In the genomic region with DNA sequence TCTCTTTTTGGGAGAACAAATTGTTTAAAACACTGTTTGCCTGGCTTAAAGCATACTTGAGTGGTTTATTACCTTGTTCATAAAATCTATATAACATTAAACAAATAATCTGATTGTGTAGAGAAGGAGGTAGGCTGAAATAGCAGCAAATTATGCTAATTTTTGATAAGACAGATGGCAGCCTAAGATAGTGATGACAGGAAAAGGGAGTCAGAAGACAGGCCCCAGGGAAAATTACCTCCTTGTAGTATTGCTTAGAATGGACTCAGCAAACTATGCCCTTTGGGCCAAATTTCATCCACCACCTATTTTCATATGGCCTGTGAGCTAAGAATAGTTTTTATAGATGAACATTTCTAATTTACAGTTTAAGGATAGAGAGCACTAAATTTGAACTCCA, we compare ENCODE assay signal across 17 cellular contexts. TPM values are rescaled to one million over a fixed set of nuclear protein-coding genes. Genes with fewer than 3 reads are reported as not detected.
A peak's percentile ranks its signal among the peaks of the same experiment; 100 is the strongest.
DNase-seq lines count a peak whose midpoint lies in the region; ATAC-seq and TF ChIP-seq lines count a peak whose summit lies in the region.
"Had no signal": no experiment of that assay in that cellular context is flagged by ENCODE, and none has a peak within 500 bp of the region (broad histone marks: within the 10 kb centered on the region; RNA-seq: fewer than 3 reads in every experiment).

No MANE protein-coding gene starts in this region.

- ATAC-seq in activated T-cell treated with anti-CD3 and anti-CD28 coated beads, Interleukin-2, amount 50 U/mL, for 72 hours (replicated peaks in 1 of 2) = no peak
- ATAC-seq in activated T-cell treated with anti-CD3 and anti-CD28 coated beads, Interleukin-2, amount 50 U/mL, for 4 hours = no peak
- ATAC-seq in stimulated activated memory B cell treated with anti-CD40 and anti-IgM and Interleukin-4, amounts not matched to agents 10 μg/mL and 1 μg/mL and 100 μg/mL, for 72 hours = no peak
- no peak for ATAC-seq in body of pancreas

- no peak overlapping the region for H3K4me3 Mint-ChIP-seq in activated T-cell treated with anti-CD3 and anti-CD28 coated beads, Interleukin-2, amount 50 U/mL, for 72 hours
- H3K4me3 Mint-ChIP-seq in activated T-cell treated with anti-CD3 and anti-CD28 coated beads, Interleukin-2, amount 50 U/mL, for 4 hours = no peak overlapping the region
- no peak overlapping the region for H3K4me3 Mint-ChIP-seq in stimulated activated memory B cell treated with anti-CD40 and anti-IgM and Interleukin-4, amounts not matched to agents 10 μg/mL and 1 μg/mL and 100 μg/mL, for 72 hours
- H3K4me3 Mint-ChIP-seq: activated naive CD8-positive, alpha-beta T cell treated with anti-CD3 and anti-CD28 coated beads, Interleukin-2, amount 10 ng/mL, durations not matched to agents 7 days and 5 days had no signal

- TF ChIP-seq CTCF in VCaP (conservative IDR thresholded peaks at IDR 0.05) = no peak
- no peak for TF ChIP-seq CTCF in body of pancreas (IDR thresholded peaks at IDR 0.05)

- no peak overlapping the region for H2AFZ ChIP-seq in mesenchymal stem cell (ENCODE audit: low read depth, low read length)

- H4K91ac ChIP-seq in mesenchymal stem cell (ENCODE audit: low read length) = no peak overlapping the region

- TF ChIP-seq POLR2A in body of pancreas (IDR thresholded peaks at IDR 0.05) = no peak

- intact Hi-C loops in body of pancreas (cut with DNase I) = no loop called here

- H3K79me1 ChIP-seq in mesenchymal stem cell (replicated peaks; ENCODE audit: low read length, poor library complexity, severe bottlenecking) = peaks cover 7% of the 10 kb centered on the region

- no peak overlapping the region for H3K4me3 ChIP-seq in mesenchymal stem cell (ENCODE audit: insufficient read depth in 1 of 2, low read depth in 1 of 2, low read length in 2 of 2)
- no peak overlapping the region for H3K4me3 ChIP-seq in SJCRH30
- no peak overlapping the region for H3K4me3 ChIP-seq in body of pancreas
- H3K4me3 ChIP-seq: HAP-1 had no signal

- no peaks in the 10 kb centered on the region for H3K27me3 Mint-ChIP-seq in activated T-cell treated with anti-CD3 and anti-CD28 coated beads, Interleukin-2, amount 50 U/mL, for 72 hours (ENCODE audit: low read depth)
- H3K27me3 Mint-ChIP-seq in activated T-cell treated with anti-CD3 and anti-CD28 coated beads, Interleukin-2, amount 50 U/mL, for 4 hours (ENCODE audit: low read depth) = no peaks in the 10 kb centered on the region
- no peaks in the 10 kb centered on the region for H3K27me3 Mint-ChIP-seq in stimulated activated memory B cell treated with anti-CD40 and anti-IgM and Interleukin-4, amounts not matched to agents 10 μg/mL and 1 μg/mL and 100 μg/mL, for 72 hours
- H3K27me3 Mint-ChIP-seq: activated naive CD8-positive, alpha-beta T cell treated with anti-CD3 and anti-CD28 coated beads, Interleukin-2, amount 10 ng/mL, durations not matched to agents 7 days and 5 days had no signal

- H3K9me3 Mint-ChIP-seq in activated T-cell treated with anti-CD3 and anti-CD28 coated beads, Interleukin-2, amount 50 U/mL, for 72 hours = no peaks in the 10 kb centered on the region
- H3K9me3 Mint-ChIP-seq in activated T-cell treated with anti-CD3 and anti-CD28 coated beads, Interleukin-2, amount 50 U/mL, for 4 hours = no peaks in the 10 kb centered on the region
- H3K9me3 Mint-ChIP-seq in stimulated activated memory B cell treated with anti-CD40 and anti-IgM and Interleukin-4, amounts not matched to agents 10 μg/mL and 1 μg/mL and 100 μg/mL, for 72 hours = no peaks in the 10 kb centered on the region

- H3K4me2 ChIP-seq in mesenchymal stem cell (ENCODE audit: low read length, poor library complexity, severe bottlenecking) = no peak overlapping the region

- no peak overlapping the region for H3K14ac ChIP-seq in mesenchymal stem cell (ENCODE audit: low read length in 2 of 2)

- H3K36me3 Mint-ChIP-seq in activated T-cell treated with anti-CD3 and anti-CD28 coated beads, Interleukin-2, amount 50 U/mL, for 72 hours (ENCODE audit: insufficient read depth in 2 of 2) = peaks cover 28 to 61% of the 10 kb centered on the region in 2 donors
- peaks cover 66% of the 10 kb centered on the region for H3K36me3 Mint-ChIP-seq in activated T-cell treated with anti-CD3 and anti-CD28 coated beads, Interleukin-2, amount 50 U/mL, for 4 hours (ENCODE audit: insufficient read depth)
- H3K36me3 Mint-ChIP-seq in stimulated activated memory B cell treated with anti-CD40 and anti-IgM and Interleukin-4, amounts not matched to agents 10 μg/mL and 1 μg/mL and 100 μg/mL, for 72 hours = peaks cover 78% of the 10 kb centered on the region

- H3K36me3 ChIP-seq in mesenchymal stem cell (ENCODE audit: control insufficient read depth in 1 of 2, insufficient read depth in 2 of 2, low read depth in 1 of 2, low read length in 2 of 2) (peaks cover 23 to 95% of the 10 kb centered on the region in 2 experiments), SJCRH30 (peaks cover 93% of the 10 kb centered on the region), body of pancreas (replicated peaks in 1 of 2; ENCODE audit: insufficient read depth in 1 of 2, low read depth in 2 of 2) (peaks cover 0 to 42% of the 10 kb centered on the region in 2 donors)

- no peak overlapping the region for H4K8ac ChIP-seq in mesenchymal stem cell (ENCODE audit: low read length)

- no peak overlapping the region for H2AK5ac ChIP-seq in mesenchymal stem cell (ENCODE audit: low read length, severe bottlenecking)

- no peak overlapping the region for H2BK12ac ChIP-seq in mesenchymal stem cell (ENCODE audit: low read length in 2 of 2)

- H3K4me1 Mint-ChIP-seq in activated T-cell treated with anti-CD3 and anti-CD28 coated beads, Interleukin-2, amount 50 U/mL, for 72 hours (ENCODE audit: low read depth) = peaks cover 50% of the 10 kb centered on the region
- H3K4me1 Mint-ChIP-seq in activated T-cell treated with anti-CD3 and anti-CD28 coated beads, Interleukin-2, amount 50 U/mL, for 4 hours (ENCODE audit: low read depth) = peaks cover 46% of the 10 kb centered on the region
- H3K4me1 Mint-ChIP-seq in stimulated activated memory B cell treated with anti-CD40 and anti-IgM and Interleukin-4, amounts not matched to agents 10 μg/mL and 1 μg/mL and 100 μg/mL, for 72 hours = peaks cover 27% of the 10 kb centered on the region

- peaks cover 3% of the 10 kb centered on the region for H3K4me1 ChIP-seq in mesenchymal stem cell (ENCODE audit: control insufficient read depth, insufficient read depth, low read depth, low read length)
- H3K4me1 ChIP-seq in SJCRH30 = no peaks in the 10 kb centered on the region
- peaks cover 27% of the 10 kb centered on the region for H3K4me1 ChIP-seq in body of pancreas
- H3K4me1 ChIP-seq: HAP-1 had no signal

- no peak overlapping the region for H3K18ac ChIP-seq in mesenchymal stem cell (ENCODE audit: low read depth in 1 of 2, low read length in 2 of 2)

- H3K23ac ChIP-seq in mesenchymal stem cell (ENCODE audit: low read length in 2 of 2) = no peak overlapping the region

- peak overlapping the region; percentile 24 for H3K9ac ChIP-seq in mesenchymal stem cell (ENCODE audit: low read length)

- H3K27ac ChIP-seq in VCaP (peak overlapping the region; percentile 46), mesenchymal stem cell (ENCODE audit: low read length, poor library complexity, severe bottlenecking) (no peak overlapping the region), SJCRH30 (no peak overlapping the region), body of pancreas (peak overlapping the region in 1 of 4 donors; percentile 25)

- H3K4ac ChIP-seq in mesenchymal stem cell (ENCODE audit: low read depth in 1 of 2, low read length in 2 of 2) = no peak overlapping the region

- H2BK15ac ChIP-seq in mesenchymal stem cell (ENCODE audit: low read depth, poor library complexity, severe bottlenecking) = no peak overlapping the region

- H3K27me3 ChIP-seq in mesenchymal stem cell (ENCODE audit: control insufficient read depth in 1 of 2, insufficient read depth in 1 of 2, low read length in 2 of 2) (no peaks in the 10 kb centered on the region), SJCRH30 (no peaks in the 10 kb centered on the region), body of pancreas (no peaks in the 10 kb centered on the region)

- no peak for DNase-seq in activated T-cell treated with anti-CD3 and anti-CD28 coated beads, Interleukin-2, amount 50 U/mL, for 72 hours
- DNase-seq in activated T-cell treated with anti-CD3 and anti-CD28 coated beads, Interleukin-2, amount 50 U/mL, for 4 hours = no peak
- DNase-seq in mesenchymal stem cell (no peak), SJCRH30 (no peak), cortex of kidney (lab: John Stamatoyannopoulos, UW) (no peak), body of pancreas (no peak)
- DNase-seq: activated CD8-positive, alpha-beta memory T cell treated with anti-CD3 and anti-CD28 coated beads, Interleukin-2, amount 50 U/mL, for 4 hours; activated naive CD8-positive, alpha-beta T cell treated with anti-CD3 and anti-CD28 coated beads, Interleukin-2, amount 10 ng/mL, durations not matched to agents 7 days and 5 days; central memory CD4-positive, alpha-beta T cell; mammary epithelial cell; MM.1S; NCI-H2081; occipital lobe; stimulated activated naive CD4-positive, alpha-beta T cell treated with Interleukin-2 at 50 U/mL for 16 hours had no signal

- H2BK120ac ChIP-seq in mesenchymal stem cell (ENCODE audit: low read depth, low read length) = no peak overlapping the region

- peak overlapping the region; percentile 80 for H3K27ac Mint-ChIP-seq in activated T-cell treated with anti-CD3 and anti-CD28 coated beads, Interleukin-2, amount 50 U/mL, for 72 hours
- H3K27ac Mint-ChIP-seq in stimulated activated memory B cell treated with anti-CD40 and anti-IgM and Interleukin-4, amounts not matched to agents 10 μg/mL and 1 μg/mL and 100 μg/mL, for 72 hours = peak overlapping the region; percentile 40
- H3K27ac Mint-ChIP-seq: activated naive CD8-positive, alpha-beta T cell treated with anti-CD3 and anti-CD28 coated beads, Interleukin-2, amount 10 ng/mL, durations not matched to agents 7 days and 5 days had no signal

- H3K9me3 ChIP-seq in mesenchymal stem cell (ENCODE audit: control insufficient read depth, low read length) (no peaks in the 10 kb centered on the region), SJCRH30 (replicated peaks) (no peaks in the 10 kb centered on the region), body of pancreas (no peaks in the 10 kb centered on the region)
- H3K9me3 ChIP-seq: HAP-1 had no signal

- no peak overlapping the region for H2BK5ac ChIP-seq in mesenchymal stem cell (ENCODE audit: low read depth, low read length, poor library complexity, severe bottlenecking)

RNA-seq across cellular contexts. Expression of a gene that starts 37.8 kb away (rescaled TPM):
- total RNA-seq in activated T-cell treated with anti-CD3 and anti-CD28 coated beads, Interleukin-2, amount 50 U/mL, for 72 hours = 100 to 1,000 TPM; 208 to 246 TPM
- total RNA-seq in activated T-cell treated with anti-CD3 and anti-CD28 coated beads, Interleukin-2, amount 50 U/mL, for 4 hours = 10 to 100 TPM; 58.0 to 67.7 (median 59.7) TPM
- polyA plus RNA-seq in mesenchymal stem cell (2013, experiment 1 of 2) = 52.6 TPM
- 52.4 TPM for polyA plus RNA-seq in mesenchymal stem cell (2013, experiment 2 of 2)
- total RNA-seq in SJCRH30 (2014; rRNA removed; shearing (Covaris generic)) = 64.8 and 82.6 TPM in 2 replicates
- total RNA-seq in body of pancreas = 10 to 100 TPM; 63.9 to 70.0 TPM
